Comparison of ENCODE assay signal across 7 cellular contexts in genomic region chr9:41787964-41788363, GRCh38.
DNase-seq lines count a peak whose midpoint lies in the region; ATAC-seq, FAIRE-seq and TF ChIP-seq lines count a peak whose summit lies in the region.
"Not testable (repeated sequence)": the region's sequence is repeated elsewhere in the genome, so short reads cannot be mapped to it uniquely, and the experiment has no call there.

No MANE protein-coding gene starts in this region.

- H4K20me1 ChIP-seq in GM12878 (ENCODE audit: control insufficient read depth, insufficient read depth), result not testable (repeated sequence)

- CTCF ChIA-PET in GM12878 (lab: Yijun Ruan, JAX), result not testable (repeated sequence)

- not testable (repeated sequence) for TF ChIP-seq POLR2A in GM18505 (IDR thresholded peaks at IDR 0.05; ENCODE audit: borderline replicate concordance, extremely low read depth, insufficient read depth, insufficient read length); GM12878 (IDR thresholded peaks at IDR 0.05; ENCODE audit: low read depth, low read length)

- intact Hi-C loops in GM12878 (cut with micrococcal nuclease; ENCODE audit: unreplicated experiment); upper lobe of right lung (cut with DNase I): not testable (repeated sequence)

- not testable (repeated sequence) for TF ChIP-seq RAD21 in GM12878 (IDR thresholded peaks at IDR 0.05; ENCODE audit: insufficient read depth, low read depth, low read length)

- not testable (repeated sequence) for TF ChIP-seq CTCF in GM12878 (IDR thresholded peaks at IDR 0.05 in 2 of 3, conservative IDR thresholded peaks at IDR 0.05 in 1 of 3; ENCODE audit: control insufficient read depth in 2 of 3, extremely low read depth in 1 of 3, insufficient read depth in 1 of 3, low read depth in 3 of 3, low read length in 3 of 3); upper lobe of right lung (IDR thresholded peaks at IDR 0.05)

- H3K27ac ChIP-seq in GM12878 (ENCODE audit: control insufficient read depth, insufficient read depth); upper lobe of right lung: not testable (repeated sequence)

- TF ChIP-seq EP300 in GM12878 (IDR thresholded peaks at IDR 0.05; ENCODE audit: borderline replicate concordance in 1 of 2, control insufficient read depth in 1 of 2, low read depth in 2 of 2, low read length in 2 of 2), result not testable (repeated sequence)

- H3K4me3 ChIP-seq in GM12878, upper lobe of right lung: not testable (repeated sequence)

- in situ Hi-C loops in GM12878 (cut with MboI), result not testable (repeated sequence)

- H3K9me3 ChIP-seq in GM12878 (replicated peaks; ENCODE audit: control insufficient read depth, insufficient read depth, low read length); upper lobe of right lung: not testable (repeated sequence)

- SMC1A ChIA-PET in GM12878 (lab: Charles Lee; ENCODE audit: uncharacterized antibody, unreplicated experiment), result not testable (repeated sequence)

- ATAC-seq in GM18505 (IDR thresholded peaks at IDR 0.05; ENCODE audit: unreplicated experiment) (peak; percentile 61), GM18868 (IDR thresholded peaks at IDR 0.05; ENCODE audit: unreplicated experiment) (peak; percentile 72), GM21717 (IDR thresholded peaks at IDR 0.05; ENCODE audit: unreplicated experiment) (peak; percentile 55), HG02759 (IDR thresholded peaks at IDR 0.05; ENCODE audit: unreplicated experiment) (peak; percentile 46), HG03432 (IDR thresholded peaks at IDR 0.05; ENCODE audit: unreplicated experiment) (peak; percentile 82), GM12878 (peak; percentile 65), upper lobe of right lung (peak; percentile 44)

- RAD21 ChIA-PET in GM12878 (lab: Charles Lee; ENCODE audit: unreplicated experiment), result not testable (repeated sequence)

- not testable (repeated sequence) for BruUV-seq in GM12878 (replicated peaks; lab: Mats Ljungman, UMichigan)

- POLR2A ChIA-PET in GM12878 (lab: Charles Lee), result not testable (repeated sequence)

- H3K36me3 ChIP-seq in GM12878 (ENCODE audit: control insufficient read depth in 2 of 2, insufficient read depth in 2 of 2, low read length in 1 of 2); upper lobe of right lung: not testable (repeated sequence)

- H2AFZ ChIP-seq in GM12878 (ENCODE audit: control insufficient read depth, low read depth, low read length), result not testable (repeated sequence)

- WGBS in GM12878 (ENCODE audit: insufficient coverage, insufficient replicate concordance, low lambda C conversion rate, missing lambda C conversion rate), result 0% methylated on average over 1 of the region's 1 CpG

- not testable (repeated sequence) for FAIRE-seq in GM12878 (lab: Jason Lieb, UNC)

- not testable (repeated sequence) for DNase-seq in GM12878 (ENCODE audit: low read depth, low spot score); upper lobe of right lung

- not testable (repeated sequence) for H3K9ac ChIP-seq in GM12878 (ENCODE audit: control insufficient read depth, insufficient read depth, low read length)

- not testable (repeated sequence) for H3K4me1 ChIP-seq in GM12878 (ENCODE audit: control insufficient read depth, insufficient read depth, low read length); upper lobe of right lung

- not testable (repeated sequence) for H3K79me2 ChIP-seq in GM12878 (ENCODE audit: control insufficient read depth, insufficient read depth, low read length)

- H3K27me3 ChIP-seq in GM12878 (replicated peaks in 1 of 2; ENCODE audit: control insufficient read depth in 2 of 2, insufficient read depth in 2 of 2, low read length in 1 of 2); upper lobe of right lung: not testable (repeated sequence)

- H3K4me2 ChIP-seq in GM12878 (ENCODE audit: control insufficient read depth, insufficient read depth), result not testable (repeated sequence)
